2 cellular contexts compared by ENCODE assay signal in genomic region chr14:53979747-53980642, GRCh38.
A peak's percentile ranks its signal among the peaks of the same experiment; 100 is the strongest.
TF ChIP-seq lines count a peak whose summit lies in the region.

No MANE protein-coding gene starts in this region.

TF ChIP-seq in H1, 55 proteins besides CTCF, POLR2A, EP300 and RAD21:
- peak; percentile 70 for TF ChIP-seq MAFK (IDR thresholded peaks at IDR 0.05; ENCODE audit: low read depth, low read length)
- peak; percentile 75 for TF ChIP-seq JUND (IDR thresholded peaks at IDR 0.05; ENCODE audit: low read length)
- no peak for TF ChIP-seq JUN (IDR thresholded peaks at IDR 0.05; ENCODE audit: low read depth, low read length)
- peak; percentile 92 for TF ChIP-seq BACH1 (IDR thresholded peaks at IDR 0.05; ENCODE audit: low read length)
TF ChIP-seq in H1: peak in this region for 3.

TF ChIP-seq in HepG2, 621 proteins besides CTCF, POLR2A, EP300 and RAD21 (continues in another document):
- TF ChIP-seq DRAP1 (CRISPR knock-in tag; IDR thresholded peaks at IDR 0.05) (no peak), ZNF780A (CRISPR knock-in tag; IDR thresholded peaks at IDR 0.05) (no peak), TBL1XR1 (IDR thresholded peaks at IDR 0.05; ENCODE audit: borderline replicate concordance, low read length, partially characterized antibody) (peak; percentile 52), ZFP1 (CRISPR knock-in tag; IDR thresholded peaks at IDR 0.05) (peak; percentile 52; the same call in 1 of the 2 replicates), FOXA1 (IDR thresholded peaks at IDR 0.05) (no peak), FOXA1 (CRISPR knock-in tag; IDR thresholded peaks at IDR 0.05) (peak; percentile 27; the same call in 1 of the 2 replicates), SIN3A (IDR thresholded peaks at IDR 0.05; ENCODE audit: borderline replicate concordance, low read depth, low read length) (peak; percentile 51; the same call in 1 of the 2 replicates), ZNF350 (CRISPR knock-in tag; IDR thresholded peaks at IDR 0.05; ENCODE audit: borderline replicate concordance, low read depth) (peak; percentile 30; the same call in 1 of the 2 replicates), GATAD2A (CRISPR knock-in tag; IDR thresholded peaks at IDR 0.05) (peak; percentile 97), HOXA9 (CRISPR knock-in tag; IDR thresholded peaks at IDR 0.05; ENCODE audit: borderline replicate concordance) (no peak), ZNF160 (CRISPR knock-in tag; IDR thresholded peaks at IDR 0.05) (no peak), ZNF703 (CRISPR knock-in tag; IDR thresholded peaks at IDR 0.05; ENCODE audit: borderline replicate concordance) (no peak), CHD4 (IDR thresholded peaks at IDR 0.05; ENCODE audit: borderline replicate concordance, low read length) (peak; percentile 96; the same call in 1 of the 2 replicates), SAP130 (CRISPR knock-in tag; IDR thresholded peaks at IDR 0.05; ENCODE audit: low read depth) (peak; percentile 92), ZMAT5 (CRISPR knock-in tag; IDR thresholded peaks at IDR 0.05; ENCODE audit: borderline replicate concordance, low read depth) (no peak), GPN1 (CRISPR knock-in tag; IDR thresholded peaks at IDR 0.05; ENCODE audit: borderline replicate concordance) (no peak), ZNF772 (CRISPR knock-in tag; IDR thresholded peaks at IDR 0.05) (no peak), ZNF580 (CRISPR knock-in tag; IDR thresholded peaks at IDR 0.05; ENCODE audit: borderline replicate concordance, low read depth) (no peak), IRF2 (CRISPR knock-in tag; IDR thresholded peaks at IDR 0.05) (0 out of 2 replicates have a peak, but pooled peaks have one; percentile 58), IRX3 (CRISPR knock-in tag; IDR thresholded peaks at IDR 0.05; ENCODE audit: borderline replicate concordance, low read depth) (no peak), ZFP36L2 (CRISPR knock-in tag; IDR thresholded peaks at IDR 0.05) (no peak), ZNF710 (CRISPR knock-in tag; IDR thresholded peaks at IDR 0.05; ENCODE audit: borderline replicate concordance) (peak; percentile 89), DNMT3B (CRISPR knock-in tag; conservative IDR thresholded peaks at IDR 0.05) (0 out of 2 replicates have a peak, but pooled peaks have one; percentile 22), FOXA3 (CRISPR knock-in tag; IDR thresholded peaks at IDR 0.05) (peak; percentile 77), TEAD3 (CRISPR knock-in tag; optimal IDR thresholded peaks at IDR 0.05; ENCODE audit: borderline replicate concordance) (peak; percentile 78), MAZ (IDR thresholded peaks at IDR 0.05; ENCODE audit: borderline replicate concordance, low read depth, low read length) (no peak), MAZ (CRISPR knock-in tag; IDR thresholded peaks at IDR 0.05; ENCODE audit: low read depth) (no peak), MAFK (conservative IDR thresholded peaks at IDR 0.05 in 1 of 2, IDR thresholded peaks at IDR 0.05 in 1 of 2; ENCODE audit: low read length in 2 of 2) (peak; percentile 60 to 66), CEBPG (CRISPR knock-in tag; IDR thresholded peaks at IDR 0.05) (peak; percentile 64), MED8 (CRISPR knock-in tag; IDR thresholded peaks at IDR 0.05; ENCODE audit: insufficient replicate concordance) (no peak), TFE3 (CRISPR knock-in tag; IDR thresholded peaks at IDR 0.05) (peak; percentile 44; the same call in 1 of the 2 replicates), AHR (CRISPR knock-in tag; IDR thresholded peaks at IDR 0.05) (no peak), TEF (CRISPR knock-in tag; IDR thresholded peaks at IDR 0.05) (no peak), SMYD3 (CRISPR knock-in tag; IDR thresholded peaks at IDR 0.05) (no peak), ZFX (CRISPR knock-in tag; IDR thresholded peaks at IDR 0.05; ENCODE audit: low read depth) (peak; percentile 57), NR2F2 (IDR thresholded peaks at IDR 0.05; ENCODE audit: borderline replicate concordance, low read depth) (peak; percentile 97), ZNF501 (CRISPR knock-in tag; IDR thresholded peaks at IDR 0.05) (0 out of 2 replicates have a peak, but pooled peaks have one; percentile 25), MXD4 (CRISPR knock-in tag; IDR thresholded peaks at IDR 0.05) (no peak), NR2F6 (IDR thresholded peaks at IDR 0.05) (peak; percentile 99), NR2F6 (CRISPR knock-in tag; IDR thresholded peaks at IDR 0.05) (peak; percentile 100), XRCC5 (optimal IDR thresholded peaks at IDR 0.05; ENCODE audit: low read length) (peak; percentile 22), ZBTB43 (CRISPR knock-in tag; conservative IDR thresholded peaks at IDR 0.05) (peak; percentile 63; the same call in 1 of the 2 replicates), POGZ (CRISPR knock-in tag; IDR thresholded peaks at IDR 0.05) (peak; percentile 79)
- TF ChIP-seq, protein P1, sequence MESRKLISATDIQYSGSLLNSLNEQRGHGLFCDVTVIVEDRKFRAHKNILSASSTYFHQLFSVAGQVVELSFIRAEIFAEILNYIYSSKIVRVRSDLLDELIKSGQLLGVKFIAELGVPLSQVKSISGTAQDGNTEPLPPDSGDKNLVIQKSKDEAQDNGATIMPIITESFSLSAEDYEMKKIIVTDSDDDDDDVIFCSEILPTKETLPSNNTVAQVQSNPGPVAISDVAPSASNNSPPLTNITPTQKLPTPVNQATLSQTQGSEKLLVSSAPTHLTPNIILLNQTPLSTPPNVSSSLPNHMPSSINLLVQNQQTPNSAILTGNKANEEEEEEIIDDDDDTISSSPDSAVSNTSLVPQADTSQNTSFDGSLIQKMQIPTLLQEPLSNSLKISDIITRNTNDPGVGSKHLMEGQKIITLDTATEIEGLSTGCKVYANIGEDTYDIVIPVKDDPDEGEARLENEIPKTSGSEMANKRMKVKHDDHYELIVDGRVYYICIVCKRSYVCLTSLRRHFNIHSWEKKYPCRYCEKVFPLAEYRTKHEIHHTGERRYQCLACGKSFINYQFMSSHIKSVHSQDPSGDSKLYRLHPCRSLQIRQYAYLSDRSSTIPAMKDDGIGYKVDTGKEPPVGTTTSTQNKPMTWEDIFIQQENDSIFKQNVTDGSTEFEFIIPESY (CRISPR knock-in tag; IDR thresholded peaks at IDR 0.05): 0 out of 2 replicates have a peak, but pooled peaks have one; percentile 16
- TF ChIP-seq, protein P2, sequence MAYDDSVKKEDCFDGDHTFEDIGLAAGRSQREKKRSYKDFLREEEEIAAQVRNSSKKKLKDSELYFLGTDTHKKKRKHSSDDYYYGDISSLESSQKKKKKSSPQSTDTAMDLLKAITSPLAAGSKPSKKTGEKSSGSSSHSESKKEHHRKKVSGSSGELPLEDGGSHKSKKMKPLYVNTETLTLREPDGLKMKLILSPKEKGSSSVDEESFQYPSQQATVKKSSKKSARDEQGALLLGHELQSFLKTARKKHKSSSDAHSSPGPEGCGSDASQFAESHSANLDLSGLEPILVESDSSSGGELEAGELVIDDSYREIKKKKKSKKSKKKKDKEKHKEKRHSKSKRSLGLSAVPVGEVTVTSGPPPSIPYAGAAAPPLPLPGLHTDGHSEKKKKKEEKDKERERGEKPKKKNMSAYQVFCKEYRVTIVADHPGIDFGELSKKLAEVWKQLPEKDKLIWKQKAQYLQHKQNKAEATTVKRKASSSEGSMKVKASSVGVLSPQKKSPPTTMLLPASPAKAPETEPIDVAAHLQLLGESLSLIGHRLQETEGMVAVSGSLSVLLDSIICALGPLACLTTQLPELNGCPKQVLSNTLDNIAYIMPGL (CRISPR knock-in tag; IDR thresholded peaks at IDR 0.05; ENCODE audit: borderline replicate concordance in 1 of 2, low read depth in 1 of 2): peak in 1 of 2 experiments; percentile 55; a peak in 1 of 4 replicates
- TF ChIP-seq, protein P3, sequence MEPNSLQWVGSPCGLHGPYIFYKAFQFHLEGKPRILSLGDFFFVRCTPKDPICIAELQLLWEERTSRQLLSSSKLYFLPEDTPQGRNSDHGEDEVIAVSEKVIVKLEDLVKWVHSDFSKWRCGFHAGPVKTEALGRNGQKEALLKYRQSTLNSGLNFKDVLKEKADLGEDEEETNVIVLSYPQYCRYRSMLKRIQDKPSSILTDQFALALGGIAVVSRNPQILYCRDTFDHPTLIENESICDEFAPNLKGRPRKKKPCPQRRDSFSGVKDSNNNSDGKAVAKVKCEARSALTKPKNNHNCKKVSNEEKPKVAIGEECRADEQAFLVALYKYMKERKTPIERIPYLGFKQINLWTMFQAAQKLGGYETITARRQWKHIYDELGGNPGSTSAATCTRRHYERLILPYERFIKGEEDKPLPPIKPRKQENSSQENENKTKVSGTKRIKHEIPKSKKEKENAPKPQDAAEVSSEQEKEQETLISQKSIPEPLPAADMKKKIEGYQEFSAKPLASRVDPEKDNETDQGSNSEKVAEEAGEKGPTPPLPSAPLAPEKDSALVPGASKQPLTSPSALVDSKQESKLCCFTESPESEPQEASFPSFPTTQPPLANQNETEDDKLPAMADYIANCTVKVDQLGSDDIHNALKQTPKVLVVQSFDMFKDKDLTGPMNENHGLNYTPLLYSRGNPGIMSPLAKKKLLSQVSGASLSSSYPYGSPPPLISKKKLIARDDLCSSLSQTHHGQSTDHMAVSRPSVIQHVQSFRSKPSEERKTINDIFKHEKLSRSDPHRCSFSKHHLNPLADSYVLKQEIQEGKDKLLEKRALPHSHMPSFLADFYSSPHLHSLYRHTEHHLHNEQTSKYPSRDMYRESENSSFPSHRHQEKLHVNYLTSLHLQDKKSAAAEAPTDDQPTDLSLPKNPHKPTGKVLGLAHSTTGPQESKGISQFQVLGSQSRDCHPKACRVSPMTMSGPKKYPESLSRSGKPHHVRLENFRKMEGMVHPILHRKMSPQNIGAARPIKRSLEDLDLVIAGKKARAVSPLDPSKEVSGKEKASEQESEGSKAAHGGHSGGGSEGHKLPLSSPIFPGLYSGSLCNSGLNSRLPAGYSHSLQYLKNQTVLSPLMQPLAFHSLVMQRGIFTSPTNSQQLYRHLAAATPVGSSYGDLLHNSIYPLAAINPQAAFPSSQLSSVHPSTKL (CRISPR knock-in tag; IDR thresholded peaks at IDR 0.05): peak; percentile 98
- TF ChIP-seq, protein P4, sequence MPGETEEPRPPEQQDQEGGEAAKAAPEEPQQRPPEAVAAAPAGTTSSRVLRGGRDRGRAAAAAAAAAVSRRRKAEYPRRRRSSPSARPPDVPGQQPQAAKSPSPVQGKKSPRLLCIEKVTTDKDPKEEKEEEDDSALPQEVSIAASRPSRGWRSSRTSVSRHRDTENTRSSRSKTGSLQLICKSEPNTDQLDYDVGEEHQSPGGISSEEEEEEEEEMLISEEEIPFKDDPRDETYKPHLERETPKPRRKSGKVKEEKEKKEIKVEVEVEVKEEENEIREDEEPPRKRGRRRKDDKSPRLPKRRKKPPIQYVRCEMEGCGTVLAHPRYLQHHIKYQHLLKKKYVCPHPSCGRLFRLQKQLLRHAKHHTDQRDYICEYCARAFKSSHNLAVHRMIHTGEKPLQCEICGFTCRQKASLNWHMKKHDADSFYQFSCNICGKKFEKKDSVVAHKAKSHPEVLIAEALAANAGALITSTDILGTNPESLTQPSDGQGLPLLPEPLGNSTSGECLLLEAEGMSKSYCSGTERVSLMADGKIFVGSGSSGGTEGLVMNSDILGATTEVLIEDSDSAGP (CRISPR knock-in tag; IDR thresholded peaks at IDR 0.05; ENCODE audit: borderline replicate concordance): no peak
